In the genomic region with DNA sequence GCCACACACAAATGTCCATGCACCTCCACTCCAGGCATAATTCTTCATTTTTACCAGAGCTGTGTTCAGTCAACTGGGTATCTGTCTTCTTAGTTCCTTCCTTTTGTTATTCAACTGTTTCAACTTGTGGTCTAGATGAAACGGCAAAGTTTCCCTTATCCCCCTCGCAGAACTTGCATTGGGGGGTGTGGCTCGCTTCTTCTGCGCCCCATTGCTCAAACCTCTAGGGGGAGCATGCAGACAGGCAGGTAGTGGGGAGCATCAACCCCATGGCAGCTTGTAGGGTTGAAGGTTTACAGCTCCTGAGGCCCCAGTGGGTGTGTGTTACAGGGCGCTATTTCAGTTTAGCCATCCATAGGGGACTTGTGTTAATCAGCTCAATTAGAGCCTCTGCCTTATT, we compare ENCODE assay signal across 1 cellular context.
TF ChIP-seq lines count a peak whose summit lies in the region.

No MANE protein-coding gene starts in this region.

TF ChIP-seq in GM12878, 131 proteins besides CTCF, POLR2A, EP300 and RAD21:
- TF ChIP-seq, protein P1, sequence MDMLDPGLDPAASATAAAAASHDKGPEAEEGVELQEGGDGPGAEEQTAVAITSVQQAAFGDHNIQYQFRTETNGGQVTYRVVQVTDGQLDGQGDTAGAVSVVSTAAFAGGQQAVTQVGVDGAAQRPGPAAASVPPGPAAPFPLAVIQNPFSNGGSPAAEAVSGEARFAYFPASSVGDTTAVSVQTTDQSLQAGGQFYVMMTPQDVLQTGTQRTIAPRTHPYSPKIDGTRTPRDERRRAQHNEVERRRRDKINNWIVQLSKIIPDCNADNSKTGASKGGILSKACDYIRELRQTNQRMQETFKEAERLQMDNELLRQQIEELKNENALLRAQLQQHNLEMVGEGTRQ (IDR thresholded peaks at IDR 0.05; ENCODE audit: borderline replicate concordance, low read depth, low read length): no peak
